ENCODE assay signal across 10 cellular contexts in the genomic region with DNA sequence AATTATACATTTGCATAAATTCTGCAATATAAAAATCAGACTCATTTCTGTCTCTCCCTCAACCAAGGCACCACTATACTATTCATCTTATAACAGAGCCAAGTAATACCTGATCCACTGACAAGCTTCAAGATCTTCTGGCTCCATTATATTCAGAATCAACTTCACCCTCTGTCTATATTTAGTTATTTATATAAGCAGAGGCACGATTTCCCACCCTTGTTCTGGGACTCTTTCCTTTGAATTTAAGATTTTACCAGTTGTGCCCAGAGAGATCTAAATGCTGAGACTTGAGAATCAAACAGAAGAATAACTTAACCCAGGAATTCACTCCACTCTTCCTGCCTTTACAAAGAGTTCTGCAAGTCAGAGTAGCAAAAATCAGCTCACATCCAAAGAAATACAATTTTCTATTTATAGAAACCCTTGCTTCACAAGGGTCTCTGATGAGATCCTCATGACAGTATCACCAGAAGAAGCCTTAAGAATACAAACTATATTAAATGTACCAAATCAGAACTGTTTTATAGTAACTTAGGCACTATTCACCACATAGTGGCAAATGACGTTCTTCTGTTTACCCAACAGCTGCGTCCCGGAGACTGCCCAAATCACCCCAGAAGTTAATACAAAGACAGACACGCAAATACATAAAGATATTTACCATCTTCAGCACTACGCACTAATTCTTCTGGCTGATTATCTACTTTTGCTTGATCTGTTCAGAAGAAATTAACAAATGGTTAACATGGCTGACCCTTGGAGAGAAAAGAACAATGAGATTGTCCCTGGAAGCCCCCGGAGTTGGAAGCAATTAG. TPM values are rescaled to one million over a fixed set of nuclear protein-coding genes. Genes with fewer than 3 reads are reported as not detected.
DNase-seq lines count a peak whose midpoint lies in the region; ATAC-seq and TF ChIP-seq lines count a peak whose summit lies in the region.
"Had no signal": no experiment of that assay in that cellular context is flagged by ENCODE, and none has a peak within 500 bp of the region (broad histone marks: within the 10 kb centered on the region; RNA-seq: fewer than 3 reads in every experiment).

No MANE protein-coding gene starts in this region.

- H3K4me3 ChIP-seq in heart right ventricle = peak overlapping the region in 7 of 10 donors; percentile 5 to 44 (median 36)
- peak overlapping the region; percentile 65 to 91 (median 83) for H3K4me3 ChIP-seq in fibroblast of lung (replicated peaks in 1 of 4; ENCODE audit: control extremely low read depth in 1 of 4, insufficient read depth in 1 of 4, low read depth in 3 of 4, low read length in 4 of 4)
- peak overlapping the region; percentile 16 to 19 for H3K4me3 ChIP-seq in vagina

- H3K9ac ChIP-seq in fibroblast of lung (ENCODE audit: insufficient read depth, low read length) = peak overlapping the region; percentile 88

- H3K4me3 Mint-ChIP-seq in nephron progenitor cell = peak overlapping the region; percentile 69
- H3K4me3 Mint-ChIP-seq: activated naive CD4-positive, alpha-beta T cell treated with anti-CD3 and anti-CD28 coated beads, Interleukin-2, amount 50 U/mL, for 24 hours had no signal

- H3K79me2 ChIP-seq in fibroblast of lung (ENCODE audit: control insufficient read depth, insufficient read depth, low read length) = peaks cover 44% of the 10 kb centered on the region

- no peaks in the 10 kb centered on the region for H3K27me3 ChIP-seq in heart right ventricle
- no peaks in the 10 kb centered on the region for H3K27me3 ChIP-seq in fibroblast of lung (ENCODE audit: control insufficient read depth, insufficient read depth, low read length)
- H3K27me3 ChIP-seq in vagina = no peaks in the 10 kb centered on the region

- H3K27ac ChIP-seq in heart right ventricle = peak overlapping the region in 9 of 10 donors; percentile 41 to 85 (median 73)
- H3K27ac ChIP-seq in fibroblast of lung (ENCODE audit: insufficient read depth, low read length) = peak overlapping the region; percentile 99
- peak overlapping the region; percentile 28 for H3K27ac ChIP-seq in vagina
- H3K27ac ChIP-seq: WERI-Rb-1 had no signal

- no peak for TF ChIP-seq POLR2A in vagina (IDR thresholded peaks at IDR 0.05)

- 58% methylated on average over 7 of the region's 7 CpGs for WGBS in heart right ventricle, 2 donors

- ATAC-seq in heart right ventricle (peak in 1 of 8 donors; percentile 38), GM21381 (IDR thresholded peaks at IDR 0.05; ENCODE audit: unreplicated experiment) (no peak)

- H3K36me3 ChIP-seq in heart right ventricle = peaks cover 0 to 9% (median 0%) of the 10 kb centered on the region in 9 donors
- H3K36me3 ChIP-seq in fibroblast of lung (ENCODE audit: control insufficient read depth, insufficient read depth, low read length) = peaks cover 7% of the 10 kb centered on the region
- no peaks in the 10 kb centered on the region for H3K36me3 ChIP-seq in vagina
- H3K36me3 ChIP-seq: WERI-Rb-1 had no signal

- H3K4me1 Mint-ChIP-seq in nephron progenitor cell = peaks cover 53% of the 10 kb centered on the region

- intact Hi-C loops in heart right ventricle (cut with DNase I) = loop anchor here in 1 of 10 donors (5.0 kb wide), 1 partner anchor 51 kb away; the partner anchor contains the start of gene CREBZF
- intact Hi-C loops in cardiac septum (cut with DNase I) = no loop called here
- intact Hi-C loops in vagina (cut with DNase I) = no loop called here

- no peaks in the 10 kb centered on the region for H3K9me3 Mint-ChIP-seq in nephron progenitor cell
- H3K9me3 Mint-ChIP-seq: activated naive CD4-positive, alpha-beta T cell treated with anti-CD3 and anti-CD28 coated beads, Interleukin-2, amount 50 U/mL, for 24 hours had no signal

- H3K36me3 Mint-ChIP-seq in nephron progenitor cell (ENCODE audit: low read depth) = no peaks in the 10 kb centered on the region

- no peak overlapping the region for H2AFZ ChIP-seq in fibroblast of lung (ENCODE audit: low read length)

- H3K27me3 Mint-ChIP-seq in nephron progenitor cell (ENCODE audit: low read depth, poor library complexity) = peaks cover 9% of the 10 kb centered on the region
- H3K27me3 Mint-ChIP-seq: activated naive CD4-positive, alpha-beta T cell treated with anti-CD3 and anti-CD28 coated beads, Interleukin-2, amount 50 U/mL, for 24 hours had no signal

- H3K9me3 ChIP-seq in heart right ventricle (no peaks in the 10 kb centered on the region), fibroblast of lung (ENCODE audit: control insufficient read depth, insufficient read depth, low read depth, low read length) (no peaks in the 10 kb centered on the region), vagina (no peaks in the 10 kb centered on the region)

- H4K20me1 ChIP-seq in fibroblast of lung (ENCODE audit: control insufficient read depth, extremely low read depth, insufficient read depth, low read length) = no peaks in the 10 kb centered on the region

- DNase-seq in heart right ventricle = no peak
- no peak for DNase-seq in cardiac septum (ENCODE audit: low spot score)
- DNase-seq in fibroblast of lung (ENCODE audit: low read depth in 2 of 2) = peak in 1 of 2 donors; percentile 28
- no peak for DNase-seq in nephron progenitor cell
- no peak for DNase-seq in vagina (ENCODE audit: extremely low spot score in 2 of 2)
- no peak for DNase-seq in NCI-H1092 treated with DMSO at 0.1 percent for 48 hours (lab: John Stamatoyannopoulos, UW)
- DNase-seq in COLO668 (lab: John Stamatoyannopoulos, UW; ENCODE audit: unreplicated experiment) = no peak
- DNase-seq: WERI-Rb-1 had no signal

- H3K27ac Mint-ChIP-seq in nephron progenitor cell = peak overlapping the region; percentile 64
- H3K27ac Mint-ChIP-seq: activated naive CD4-positive, alpha-beta T cell treated with anti-CD3 and anti-CD28 coated beads, Interleukin-2, amount 50 U/mL, for 24 hours had no signal

- TF ChIP-seq CTCF in heart right ventricle (IDR thresholded peaks at IDR 0.05) (no peak), fibroblast of lung (conservative IDR thresholded peaks at IDR 0.05 in 1 of 2, IDR thresholded peaks at IDR 0.05 in 1 of 2; ENCODE audit: low read depth in 1 of 2, low read length in 2 of 2) (no peak), nephron progenitor cell (IDR thresholded peaks at IDR 0.05) (no peak), vagina (IDR thresholded peaks at IDR 0.05) (no peak)

- peaks cover 0 to 24% (median 9%) of the 10 kb centered on the region in 9 donors for H3K4me1 ChIP-seq in heart right ventricle
- peaks cover 6% of the 10 kb centered on the region for H3K4me1 ChIP-seq in fibroblast of lung (ENCODE audit: control insufficient read depth, extremely low read depth, insufficient read depth, low read length)
- H3K4me1 ChIP-seq in vagina = no peaks in the 10 kb centered on the region

- H3K4me2 ChIP-seq in fibroblast of lung (ENCODE audit: extremely low read depth, insufficient read depth, low read length) = peak overlapping the region; percentile 89

RNA-seq across cellular contexts. Expression of gene CCDC89, which starts 32.3 kb away (rescaled TPM):
- total RNA-seq in heart right ventricle (under 1 TPM; 0.22 to 0.83 (median 0.59) TPM), cardiac septum (0.54 TPM), fibroblast of lung (2.8 and 4.1 TPM in 2 replicates), vagina (not detected)
- polyA plus RNA-seq in heart right ventricle (under 1 TPM; 0.29 to 0.38 TPM), fibroblast of lung (2.3 and 2.9 TPM in 2 replicates)
- 1.5 and 2.3 TPM in 2 replicates for polyA plus RNA-seq in fibroblast of lung (2012)
- 0.30 TPM in 1 of 2 replicates, not detected in the other for polyA minus RNA-seq in fibroblast of lung (ENCODE audit: low replicate concordance)

RNA-seq across cellular contexts. Expression of gene CREBZF, which starts 53.4 kb away (rescaled TPM):
- total RNA-seq in heart right ventricle = 10 to 100 TPM; 10.5 to 17.7 (median 13.0) TPM
- polyA plus RNA-seq in heart right ventricle = 10 to 100 TPM in 1 of 2 donors, 1 to 10 TPM in 1; 9.9 to 20.6 TPM
- 19.4 TPM for total RNA-seq in cardiac septum
- total RNA-seq in fibroblast of lung = 40.3 and 41.1 TPM in 2 replicates
- 12.6 and 20.5 TPM in 2 replicates for polyA plus RNA-seq in fibroblast of lung
- 10.8 and 13.0 TPM in 2 replicates for polyA plus RNA-seq in fibroblast of lung (2012)
- polyA minus RNA-seq in fibroblast of lung (ENCODE audit: low replicate concordance) = 0.98 and 1.7 TPM in 2 replicates
- 60.9 TPM for total RNA-seq in vagina

Comparison
In these comparisons a context has a peak if more than half of its experiments do, and no peak if none do; other contexts are left out.
1. H3K27ac ChIP-seq: peak in every context shown above with its lines; median percentile 99 in fibroblast of lung; 73 in heart right ventricle; 28 in vagina.
2. H3K4me3 ChIP-seq: peak in every context shown above with its lines; median percentile 83 in fibroblast of lung; 36 in heart right ventricle; 18 in vagina.